28 cellular contexts compared by ENCODE assay signal in the genomic region with DNA sequence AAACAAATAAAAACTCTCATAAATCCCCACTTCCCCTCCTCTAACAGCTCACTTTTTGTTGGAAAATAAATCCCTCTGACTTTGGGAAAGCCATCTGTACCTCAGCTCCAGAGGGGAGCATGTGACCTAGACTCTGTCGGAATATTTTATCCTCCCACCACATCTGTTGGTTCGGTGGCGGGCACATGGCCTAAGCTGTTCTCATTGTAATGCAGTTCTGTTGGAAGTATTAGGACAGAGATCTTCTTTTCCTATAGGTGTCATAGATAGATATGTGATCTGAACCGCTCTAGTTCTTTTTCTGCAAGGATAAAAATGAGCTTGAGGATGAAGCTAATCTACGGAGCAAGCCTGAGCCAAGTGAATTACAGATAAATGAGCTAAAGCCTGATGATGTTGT. TPM values are rescaled to one million over a fixed set of nuclear protein-coding genes. Genes with fewer than 3 reads are reported as not detected.
DNase-seq lines count a peak whose midpoint lies in the region; ATAC-seq and TF ChIP-seq lines count a peak whose summit lies in the region.
"Had no signal": no experiment of that assay in that cellular context is flagged by ENCODE, and none has a peak within 500 bp of the region (broad histone marks: within the 10 kb centered on the region; RNA-seq: fewer than 3 reads in every experiment).

No MANE protein-coding gene starts in this region.

- no peak overlapping the region for H3K4me3 Mint-ChIP-seq in osteocyte (ENCODE audit: unreplicated experiment)
- H3K4me3 Mint-ChIP-seq: brain, nephron progenitor cell had no signal

- H3K27me3 Mint-ChIP-seq in osteocyte (ENCODE audit: unreplicated experiment): no peaks in the 10 kb centered on the region

- no peak overlapping the region for H3K27ac Mint-ChIP-seq in osteocyte (ENCODE audit: unreplicated experiment)
- H3K27ac Mint-ChIP-seq: nephron progenitor cell had no signal

- peaks cover 44% of the 10 kb centered on the region for H3K4me1 Mint-ChIP-seq in osteocyte (ENCODE audit: unreplicated experiment)

- H3K36me3 Mint-ChIP-seq in osteocyte (ENCODE audit: unreplicated experiment): no peaks in the 10 kb centered on the region

- no peak for TF ChIP-seq CTCF in GM20000 (IDR thresholded peaks at IDR 0.05; ENCODE audit: extremely low read depth, missing control alignments)
- TF ChIP-seq CTCF in osteocyte (IDR thresholded peaks at IDR 0.05): no peak

- DNase-seq in D341Med (ENCODE audit: low spot score) (peak; percentile 63), NCI-H1694 treated with DMSO at 0.1 percent for 48 hours (lab: John Stamatoyannopoulos, UW) (peak; percentile 85), medulla oblongata (ENCODE audit: extremely low spot score) (peak; percentile 46), CD1c-positive myeloid dendritic cell (ENCODE audit: extremely low spot score) (no peak), left lobe of liver (ENCODE audit: low spot score) (no peak), GM20000 (ENCODE audit: low spot score) (no peak), osteocyte (ENCODE audit: extremely low spot score, unreplicated experiment) (no peak)
- DNase-seq: activated CD4-positive, alpha-beta T cell treated with anti-CD3 and anti-CD28 coated beads for 48 hours; activated naive CD4-positive, alpha-beta T cell; activated T-cell treated with anti-CD3 and anti-CD28 coated beads, Interleukin-2, amount 50 U/mL, for 48 hours; C1 segment of cervical spinal cord; effector CD4-positive, alpha-beta T cell; heart left ventricle; NCI-H1105; NCI-H2029; NCI-H2227 treated with DMSO at 0.1 percent for 48 hours; nephron progenitor cell; right cardiac atrium; RPMI8226; T-helper 2 cell; upper lobe of left lung had no signal

- ATAC-seq in left lobe of liver: no peak
- ATAC-seq: heart left ventricle, right cardiac atrium had no signal

- H3K27ac ChIP-seq in angular gyrus (ENCODE audit: low read depth, low read length): peak overlapping the region; percentile 85
- H3K27ac ChIP-seq: epithelial cell of prostate, heart left ventricle, upper lobe of left lung had no signal

- H3K9me3 Mint-ChIP-seq in osteocyte (ENCODE audit: unreplicated experiment): no peaks in the 10 kb centered on the region

RNA-seq across cellular contexts. Expression of gene EPS8L3, which starts 50.5 kb away (rescaled TPM):
- 0.15 TPM for total RNA-seq in left lobe of liver
- total RNA-seq in osteocyte: not detected in 2 replicates
- total RNA-seq: cerebellum, lung microvascular endothelial cell, MCF 10A, right cardiac atrium, SK-MEL-5 had no signal

Comparison
In these comparisons a context has a peak if more than half of its experiments do, and no peak if none do; other contexts are left out.
1. DNase-seq: peak in D341Med (single experiment), NCI-H1694 treated with DMSO at 0.1 percent for 48 hours (single experiment) and medulla oblongata (single experiment); none in CD1c-positive myeloid dendritic cell (single experiment), left lobe of liver (single experiment), GM20000 (single experiment) and osteocyte (single experiment).